ENCODE assay signal across 17 cellular contexts in the genomic region with DNA sequence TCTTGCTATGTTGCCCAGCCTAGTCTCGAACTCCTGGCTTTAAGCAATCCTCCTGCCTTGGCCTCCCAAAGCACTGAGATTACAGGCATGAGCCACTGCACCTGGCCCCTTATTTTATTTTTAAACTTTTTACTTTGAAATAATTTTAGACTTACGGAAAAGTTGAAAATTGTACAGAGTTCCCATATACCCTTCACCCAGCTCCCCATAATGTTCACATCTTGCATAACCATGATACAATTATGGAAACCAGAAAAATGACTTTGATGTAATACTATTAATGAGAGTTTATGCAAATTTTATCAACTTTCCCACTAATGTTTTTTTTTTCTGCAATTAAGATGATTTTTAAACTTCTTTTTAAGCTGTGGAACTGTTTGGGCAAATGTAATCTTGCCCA.
"Had no signal": no experiment of that assay in that cellular context is flagged by ENCODE, and none has a peak within 500 bp of the region (broad histone marks: within the 10 kb centered on the region; RNA-seq: fewer than 3 reads in every experiment).

No MANE protein-coding gene starts in this region.

- H3K36me3 ChIP-seq: stomach, suprapubic skin, thoracic aorta, thyroid gland, tibial artery, tibial nerve, transverse colon, upper lobe of left lung, upper lobe of right lung, uterus, vagina had no signal

- H3K4me3 ChIP-seq: stomach, suprapubic skin, testis, thoracic aorta, thyroid gland, tibial artery, tibial nerve, transverse colon, upper lobe of left lung, upper lobe of right lung, uterus, vagina had no signal

- H3K27ac ChIP-seq: stomach, suprapubic skin, testis, thoracic aorta, thyroid gland, tibial artery, tibial nerve, transverse colon, upper lobe of left lung, upper lobe of right lung, uterus, vagina had no signal

- ATAC-seq: stimulated activated effector memory CD8-positive, alpha-beta T cell treated with anti-CD3 and anti-CD28 coated beads, Interleukin-12 subunit alpha, Interleukin-12 subunit beta, amount 100 ng/mL, for 72 hours; stimulated activated memory B cell treated with anti-CD40 and anti-IgM and Interleukin-4, amounts not matched to agents 10 μg/mL and 1 μg/mL and 100 μg/mL, for 72 hours; stimulated activated naive B cell treated with anti-CD40 and anti-IgM and Interleukin-4, amounts not matched to agents 10 μg/mL and 1 μg/mL and 100 μg/mL, for 72 hours; stimulated activated naive CD8-positive, alpha-beta T cell treated with anti-CD3 and anti-CD28 coated beads, Interleukin-15, amount 100 ng/mL, for 72 hours; stimulated activated naive CD8-positive, alpha-beta T cell treated with anti-CD3 and anti-CD28 coated beads, Interleukin-15, Interleukin-2, amounts not matched to agents 100 U/mL and 50 U/mL, for 24 hours; upper lobe of right lung had no signal

- H3K4me1 ChIP-seq: stomach, suprapubic skin, testis, thyroid gland, tibial artery, tibial nerve, transverse colon, upper lobe of left lung, upper lobe of right lung, uterus, vagina had no signal

- H3K9me3 ChIP-seq: stomach, suprapubic skin, testis, thoracic aorta, thyroid gland, tibial artery, tibial nerve, transverse colon, upper lobe of left lung, upper lobe of right lung, uterus, vagina had no signal
